Comparison of ENCODE assay signal across 9 cellular contexts in the genomic region with DNA sequence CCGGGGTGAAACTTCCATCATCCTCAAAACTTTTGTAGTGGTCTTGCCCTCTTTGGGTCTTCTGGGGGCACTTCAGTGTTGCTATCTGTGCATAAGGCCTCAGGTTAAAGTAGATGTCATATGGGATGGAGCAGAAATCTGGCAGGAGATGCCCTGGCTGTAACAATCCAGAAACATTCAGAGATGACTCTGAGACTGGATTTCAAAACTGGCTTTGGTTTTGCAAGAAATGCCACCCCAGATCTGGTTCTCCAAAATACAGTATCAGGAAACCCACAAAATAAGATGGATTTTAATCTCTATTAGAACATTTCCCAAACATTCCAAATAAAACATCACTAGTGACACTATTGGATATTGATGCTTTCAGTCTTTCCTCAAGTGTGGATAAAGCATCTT.
DNase-seq lines count a peak whose midpoint lies in the region; ATAC-seq, FAIRE-seq and TF ChIP-seq lines count a peak whose summit lies in the region.
"Had no signal": no experiment of that assay in that cellular context is flagged by ENCODE, and none has a peak within 500 bp of the region (broad histone marks: within the 10 kb centered on the region; RNA-seq: fewer than 3 reads in every experiment).

No MANE protein-coding gene starts in this region.

- 63% methylated on average over 1 of the region's 1 CpG for WGBS in HepG2 (ENCODE audit: low lambda C conversion rate)
- WGBS in stomach, 5 donors, result 0 to 36% (median 19%) methylated on average over 1 of the region's 1 CpG

- H2AFZ ChIP-seq in HepG2 (ENCODE audit: low read length), result no peak overlapping the region

- POLR2A ChIA-PET in HepG2 (lab: Yijun Ruan, JAX), result no interaction called here

- TF ChIP-seq CTCF in HepG2 (CRISPR knock-in tag; IDR thresholded peaks at IDR 0.05), result no peak
- no peak for TF ChIP-seq CTCF in stomach (IDR thresholded peaks at IDR 0.05)
- TF ChIP-seq CTCF in D721Med (IDR thresholded peaks at IDR 0.05; ENCODE audit: insufficient read depth, missing control alignments), result no peak

- H3K27ac ChIP-seq in HUES6 (ENCODE audit: low read depth, low read length) (peak overlapping the region; percentile 87), caudate nucleus (ENCODE audit: low read depth, low read length) (peak overlapping the region; percentile 67), HepG2 (ENCODE audit: extremely low read length, insufficient read depth, low read length) (no peak overlapping the region), stomach (peak overlapping the region; percentile 77 to 91 (median 89))

- in situ Hi-C loops in HepG2 (cut with HindIII; ENCODE audit: extremely low pct_ligation_motif_present, low pct_unique_long_range_greater_than_20kb), result loop anchor here (10.0 kb wide), 2 partner anchors 78 to 548 kb away; no protein-coding TSS in a partner anchor

- intact Hi-C loops in HepG2 (cut with micrococcal nuclease; ENCODE audit: unreplicated experiment), result no loop called here
- intact Hi-C loops in stomach (cut with DNase I; ENCODE audit: low total_unique reads), result no loop called here

- TF ChIP-seq EP300 in HepG2 (IDR thresholded peaks at IDR 0.05; ENCODE audit: low read depth in 2 of 2, low read length in 2 of 2), result no peak
- TF ChIP-seq EP300 in HepG2 (CRISPR knock-in tag; IDR thresholded peaks at IDR 0.05; ENCODE audit: borderline replicate concordance), result no peak
- TF ChIP-seq EP300 in stomach (IDR thresholded peaks at IDR 0.05), result no peak

- CTCF ChIA-PET in HepG2 (lab: Yijun Ruan, JAX; ENCODE audit: low intra/inter-chr PET ratio, low total read pairs), result no interaction called here

- no peak for TF ChIP-seq RAD21 in HepG2 (CRISPR knock-in tag; IDR thresholded peaks at IDR 0.05)

- H3K36me3 ChIP-seq in HUES6 (ENCODE audit: control insufficient read depth, insufficient read depth, low read length) (no peaks in the 10 kb centered on the region), HepG2 (replicated peaks in 1 of 2; ENCODE audit: control insufficient read depth in 1 of 2, insufficient read depth in 2 of 2, low read length in 2 of 2) (no peaks in the 10 kb centered on the region), stomach (no peaks in the 10 kb centered on the region)

- no peak for ATAC-seq in HepG2

- no peak for FAIRE-seq in HepG2 (lab: Jason Lieb, UNC)
- no peak for FAIRE-seq in D721Med (lab: Jason Lieb, UNC)

- no peaks in the 10 kb centered on the region for H3K79me2 ChIP-seq in HepG2 (ENCODE audit: insufficient read depth, low read length)

- H3K9me3 ChIP-seq in HUES6 (ENCODE audit: control insufficient read depth, insufficient read depth, low read depth, low read length), result no peaks in the 10 kb centered on the region
- no peaks in the 10 kb centered on the region for H3K9me3 ChIP-seq in HepG2 (ENCODE audit: low read length)
- no peaks in the 10 kb centered on the region for H3K9me3 ChIP-seq in stomach

- H4K20me1 ChIP-seq in HepG2 (ENCODE audit: insufficient read depth, low read length), result no peaks in the 10 kb centered on the region

- no peaks in the 10 kb centered on the region for H3K27me3 ChIP-seq in HUES6 (ENCODE audit: control insufficient read depth, insufficient read depth, low read length)
- H3K27me3 ChIP-seq in HepG2 (ENCODE audit: control insufficient read depth in 1 of 2, insufficient read depth in 2 of 2, low read length in 2 of 2), result no peaks in the 10 kb centered on the region; a peak in 2 of 5 replicates
- no peaks in the 10 kb centered on the region for H3K27me3 ChIP-seq in stomach

- DNase-seq in caudate nucleus (lab: John Stamatoyannopoulos, UW), result no peak
- DNase-seq in HepG2 (ENCODE audit: low spot score), result no peak
- no peak for DNase-seq in stomach
- no peak for DNase-seq in A172 (ENCODE audit: low spot score)
- no peak for DNase-seq in D721Med (ENCODE audit: insufficient read length, low spot score)
- no peak for DNase-seq in 8988T
- DNase-seq in LoVo (ENCODE audit: low spot score), result no peak
- DNase-seq: GDM1 had no signal

- H3K9ac ChIP-seq in HUES6 (ENCODE audit: low read length) (peak overlapping the region; percentile 78), HepG2 (ENCODE audit: insufficient read depth, low read depth, low read length) (no peak overlapping the region)

- H3K4me1 ChIP-seq in HUES6 (ENCODE audit: control insufficient read depth, insufficient read depth, low read length) (peaks cover 54% of the 10 kb centered on the region), HepG2 (ENCODE audit: insufficient read depth, low read length) (peaks cover 36% of the 10 kb centered on the region), stomach (peaks cover 37 to 47% (median 41%) of the 10 kb centered on the region in 4 donors)

- H3K4me3 ChIP-seq in HUES6 (ENCODE audit: low read depth, low read length), result peak overlapping the region; percentile 6; the same call in 1 of the 2 replicates
- H3K4me3 ChIP-seq in HepG2 (replicated peaks in 1 of 3; ENCODE audit: insufficient read depth in 1 of 3, low read depth in 2 of 3, low read length in 3 of 3), result no peak overlapping the region
- no peak overlapping the region for H3K4me3 ChIP-seq in stomach

- peak overlapping the region; percentile 54 for H3K4me2 ChIP-seq in HepG2 (ENCODE audit: low read depth, low read length)

- no peak for TF ChIP-seq POLR2A in HepG2 (IDR thresholded peaks at IDR 0.05; ENCODE audit: insufficient read depth in 1 of 2, low read depth in 2 of 2, low read length in 2 of 2)
- TF ChIP-seq POLR2A in stomach (IDR thresholded peaks at IDR 0.05), result no peak

- BruUV-seq in HepG2 (replicated peaks; lab: Mats Ljungman, UMichigan), result no TSS peak

TF ChIP-seq in HepG2, 621 proteins besides CTCF, POLR2A, EP300 and RAD21:
- no peak for TF ChIP-seq REPIN1 (CRISPR knock-in tag; IDR thresholded peaks at IDR 0.05; ENCODE audit: borderline replicate concordance, low read depth)
- TF ChIP-seq TAF1 (CRISPR knock-in tag; IDR thresholded peaks at IDR 0.05), result no peak
- no peak for TF ChIP-seq MEIS1 (CRISPR knock-in tag; IDR thresholded peaks at IDR 0.05; ENCODE audit: borderline replicate concordance)
- no peak for TF ChIP-seq ZSCAN20 (CRISPR knock-in tag; IDR thresholded peaks at IDR 0.05; ENCODE audit: borderline replicate concordance)
- TF ChIP-seq AHDC1 (CRISPR knock-in tag; IDR thresholded peaks at IDR 0.05; ENCODE audit: borderline replicate concordance), result no peak
- TF ChIP-seq MIXL1 (CRISPR knock-in tag; IDR thresholded peaks at IDR 0.05), result no peak
- TF ChIP-seq ZNF251 (CRISPR knock-in tag; IDR thresholded peaks at IDR 0.05), result no peak
- TF ChIP-seq ZNF446 (CRISPR knock-in tag; IDR thresholded peaks at IDR 0.05), result no peak
- TF ChIP-seq NR3C1 (CRISPR knock-in tag; IDR thresholded peaks at IDR 0.05), result no peak
- no peak for TF ChIP-seq MED1 (CRISPR knock-in tag; IDR thresholded peaks at IDR 0.05)
- TF ChIP-seq ZNF431 (CRISPR knock-in tag; IDR thresholded peaks at IDR 0.05; ENCODE audit: borderline replicate concordance, low read depth), result no peak
- no peak for TF ChIP-seq ZNF101 (CRISPR knock-in tag; IDR thresholded peaks at IDR 0.05; ENCODE audit: borderline replicate concordance, low read depth)
- TF ChIP-seq SATB2 (CRISPR knock-in tag; IDR thresholded peaks at IDR 0.05), result no peak
